14 cellular contexts compared by ENCODE assay signal in the genomic region with DNA sequence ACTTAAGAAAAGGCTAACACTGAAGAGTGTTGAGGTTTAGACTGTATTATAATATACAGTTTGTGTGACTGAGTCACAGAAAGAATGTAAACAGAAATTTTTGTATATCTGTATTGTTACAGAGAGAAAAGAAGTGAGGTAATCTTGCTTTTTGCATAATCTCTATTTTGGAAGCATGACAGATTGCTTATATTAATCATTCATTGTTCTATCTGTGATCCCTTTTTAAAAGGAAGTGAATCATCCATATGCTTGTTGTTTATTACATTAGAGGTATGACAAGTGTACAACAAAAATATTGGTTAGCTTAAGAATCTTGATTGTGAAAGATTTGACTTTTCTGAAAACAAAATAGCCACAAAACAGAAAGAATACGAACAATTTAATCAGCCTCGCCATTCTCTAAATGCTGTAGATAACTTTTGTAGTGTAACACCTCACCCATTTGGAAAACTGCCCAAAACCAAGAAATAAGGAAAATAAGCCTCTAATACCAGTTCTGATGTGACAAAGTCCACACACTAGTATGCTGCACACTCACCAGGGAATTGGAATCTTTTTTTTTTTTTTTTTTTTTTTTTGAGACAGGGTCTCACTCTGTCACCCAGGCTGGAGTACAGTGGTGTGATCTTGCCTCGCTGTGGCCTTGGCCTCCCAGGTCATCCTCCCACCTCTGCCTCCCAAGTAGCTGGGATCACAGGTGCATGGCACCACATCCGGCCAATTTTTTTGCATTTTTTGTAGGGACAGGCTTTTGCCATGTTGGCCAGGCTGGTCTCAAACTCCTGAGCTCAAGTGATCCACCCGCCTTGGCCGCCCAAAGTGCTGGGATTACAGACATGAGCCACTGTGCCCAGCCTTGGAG.
DNase-seq lines count a peak whose midpoint lies in the region; ATAC-seq and TF ChIP-seq lines count a peak whose summit lies in the region.
"Had no signal": no experiment of that assay in that cellular context is flagged by ENCODE, and none has a peak within 500 bp of the region (broad histone marks: within the 10 kb centered on the region; RNA-seq: fewer than 3 reads in every experiment).

No MANE protein-coding gene starts in this region.

- TF ChIP-seq RAD21 in liver (IDR thresholded peaks at IDR 0.05): no peak

- H3K9me3 ChIP-seq in liver (ENCODE audit: control insufficient read depth in 4 of 4, low read length in 3 of 4): no peaks in the 10 kb centered on the region

- H3K9ac ChIP-seq in liver (ENCODE audit: low read depth in 1 of 2, low read length in 2 of 2): no peak overlapping the region
- H3K9ac ChIP-seq: parathyroid adenoma had no signal

- no peaks in the 10 kb centered on the region for H3K27me3 ChIP-seq in liver (ENCODE audit: control insufficient read depth in 4 of 4, insufficient read depth in 4 of 4, low read length in 3 of 4)

- intact Hi-C loops in left colon (cut with DNase I, micrococcal nuclease): no loop called here

- H3K36me3 ChIP-seq in liver (ENCODE audit: control insufficient read depth in 4 of 4, insufficient read depth in 3 of 4, low read depth in 1 of 4, low read length in 3 of 4): peaks cover 0 to 5% (median 0%) of the 10 kb centered on the region in 4 donors

- ATAC-seq in GM18909 (IDR thresholded peaks at IDR 0.05; ENCODE audit: poor library complexity, unreplicated experiment) (no peak), HG03045 (IDR thresholded peaks at IDR 0.05; ENCODE audit: unreplicated experiment) (no peak), left colon (no peak)
- ATAC-seq: GM12878 had no signal

- 84% methylated on average over 6 of the region's 6 CpGs for WGBS in liver

- TF ChIP-seq CTCF in AG09309 (IDR thresholded peaks at IDR 0.05; ENCODE audit: control insufficient read depth, insufficient read depth, low read depth, low read length, missing control alignments) (no peak), choroid plexus epithelial cell (conservative IDR thresholded peaks at IDR 0.05; ENCODE audit: low read depth, low read length) (no peak), liver (IDR thresholded peaks at IDR 0.05; ENCODE audit: low read depth, low read length, missing input control) (no peak)

- peak; percentile 68 for DNase-seq in AG09309 (ENCODE audit: low read depth)
- DNase-seq in LHCN-M2 (ENCODE audit: low read depth): peak; percentile 41
- peak; percentile 43 for DNase-seq in choroid plexus epithelial cell (ENCODE audit: low read depth)
- no peak for DNase-seq in DMS53 (lab: John Stamatoyannopoulos, UW)
- DNase-seq in left colon: no peak
- DNase-seq: CD4-positive, CD25-positive, alpha-beta regulatory T cell; NK-92 treated with Interleukin-12 subunit alpha and Interleukin-12 subunit beta, amount 100 ng/mL, for 24 hours; stimulated activated CD4-positive, alpha-beta T cell treated with anti-CD3 and anti-CD28 coated beads, Interleukin-4, amount 100 ng/mL, for 24 hours; T-helper 9 cell had no signal

- no peak overlapping the region for H3K4me3 ChIP-seq in AG09309 (ENCODE audit: control insufficient read depth, low read depth, low read length)
- H3K4me3 ChIP-seq in choroid plexus epithelial cell (ENCODE audit: low read depth, low read length): no peak overlapping the region
- no peak overlapping the region for H3K4me3 ChIP-seq in liver (ENCODE audit: low read depth in 1 of 3, low read length in 3 of 3)
- H3K4me3 ChIP-seq: GM12878 had no signal

- no peaks in the 10 kb centered on the region for H3K4me1 ChIP-seq in liver (ENCODE audit: control insufficient read depth in 4 of 4, insufficient read depth in 4 of 4, low read length in 3 of 4)
- H3K4me1 ChIP-seq: parathyroid adenoma had no signal

- no peak overlapping the region for H3K27ac ChIP-seq in liver (ENCODE audit: low read depth in 1 of 2, low read length in 2 of 2)
- H3K27ac ChIP-seq: parathyroid adenoma had no signal

TF ChIP-seq in liver, 16 proteins besides CTCF, POLR2A, EP300 and RAD21:
- TF ChIP-seq JUND (IDR thresholded peaks at IDR 0.05) (no peak), EGR1 (IDR thresholded peaks at IDR 0.05; ENCODE audit: low read depth in 2 of 2) (no peak), YY1 (IDR thresholded peaks at IDR 0.05) (no peak), TAF1 (conservative IDR thresholded peaks at IDR 0.05) (no peak), SP1 (IDR thresholded peaks at IDR 0.05) (peak; percentile 22), HNF4A (conservative IDR thresholded peaks at IDR 0.05) (peak; percentile 22 to 51), FOXA2 (IDR thresholded peaks at IDR 0.05) (no peak), REST (IDR thresholded peaks at IDR 0.05) (no peak), FOXA1 (IDR thresholded peaks at IDR 0.05) (no peak), NR2F2 (IDR thresholded peaks at IDR 0.05) (no peak), GABPA (IDR thresholded peaks at IDR 0.05 in 1 of 2, conservative IDR thresholded peaks at IDR 0.05 in 1 of 2) (no peak), HNF4G (IDR thresholded peaks at IDR 0.05) (no peak), RXRA (IDR thresholded peaks at IDR 0.05) (peak; percentile 16 to 27)
- TF ChIP-seq, protein P1, sequence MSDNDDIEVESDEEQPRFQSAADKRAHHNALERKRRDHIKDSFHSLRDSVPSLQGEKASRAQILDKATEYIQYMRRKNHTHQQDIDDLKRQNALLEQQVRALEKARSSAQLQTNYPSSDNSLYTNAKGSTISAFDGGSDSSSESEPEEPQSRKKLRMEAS (IDR thresholded peaks at IDR 0.05): no peak
- TF ChIP-seq, protein P2, sequence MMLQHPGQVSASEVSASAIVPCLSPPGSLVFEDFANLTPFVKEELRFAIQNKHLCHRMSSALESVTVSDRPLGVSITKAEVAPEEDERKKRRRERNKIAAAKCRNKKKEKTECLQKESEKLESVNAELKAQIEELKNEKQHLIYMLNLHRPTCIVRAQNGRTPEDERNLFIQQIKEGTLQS (IDR thresholded peaks at IDR 0.05): no peak
- TF ChIP-seq, protein P3, sequence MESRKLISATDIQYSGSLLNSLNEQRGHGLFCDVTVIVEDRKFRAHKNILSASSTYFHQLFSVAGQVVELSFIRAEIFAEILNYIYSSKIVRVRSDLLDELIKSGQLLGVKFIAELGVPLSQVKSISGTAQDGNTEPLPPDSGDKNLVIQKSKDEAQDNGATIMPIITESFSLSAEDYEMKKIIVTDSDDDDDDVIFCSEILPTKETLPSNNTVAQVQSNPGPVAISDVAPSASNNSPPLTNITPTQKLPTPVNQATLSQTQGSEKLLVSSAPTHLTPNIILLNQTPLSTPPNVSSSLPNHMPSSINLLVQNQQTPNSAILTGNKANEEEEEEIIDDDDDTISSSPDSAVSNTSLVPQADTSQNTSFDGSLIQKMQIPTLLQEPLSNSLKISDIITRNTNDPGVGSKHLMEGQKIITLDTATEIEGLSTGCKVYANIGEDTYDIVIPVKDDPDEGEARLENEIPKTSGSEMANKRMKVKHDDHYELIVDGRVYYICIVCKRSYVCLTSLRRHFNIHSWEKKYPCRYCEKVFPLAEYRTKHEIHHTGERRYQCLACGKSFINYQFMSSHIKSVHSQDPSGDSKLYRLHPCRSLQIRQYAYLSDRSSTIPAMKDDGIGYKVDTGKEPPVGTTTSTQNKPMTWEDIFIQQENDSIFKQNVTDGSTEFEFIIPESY (IDR thresholded peaks at IDR 0.05): no peak

Comparison
In these comparisons a context has a peak if more than half of its experiments do, and no peak if none do; other contexts are left out.
1. DNase-seq: peak in AG09309 (single experiment), LHCN-M2 (single experiment) and choroid plexus epithelial cell (single experiment); none in DMS53 (single experiment) and left colon (0 of 2).